ENCODE assay signal across 1 cellular context in the genomic region with DNA sequence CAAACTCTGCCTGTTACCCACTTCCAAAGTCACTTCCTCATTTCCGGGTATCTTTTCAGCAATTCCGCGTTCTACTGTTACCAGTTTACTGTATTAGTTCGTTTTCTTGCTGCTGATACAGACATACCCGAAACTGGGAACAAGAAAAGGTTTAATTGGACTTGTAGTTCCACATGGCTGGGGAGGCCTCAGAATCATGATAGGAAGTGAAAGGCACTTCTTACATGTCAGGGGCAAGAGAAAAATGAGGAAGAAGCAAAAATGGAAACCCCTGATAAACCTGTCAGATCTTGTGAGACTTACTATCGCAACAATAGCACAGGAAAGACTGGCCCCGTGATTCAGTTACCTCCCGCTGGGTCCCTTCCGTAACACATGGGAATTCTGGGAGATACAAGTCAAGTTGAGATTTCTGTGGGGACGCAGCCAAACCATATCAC.
TF ChIP-seq lines count a peak whose summit lies in the region.

No MANE protein-coding gene starts in this region.

TF ChIP-seq in GM12878, 131 proteins besides CTCF, POLR2A, EP300 and RAD21 (continued from another document):
- TF ChIP-seq, protein P1, sequence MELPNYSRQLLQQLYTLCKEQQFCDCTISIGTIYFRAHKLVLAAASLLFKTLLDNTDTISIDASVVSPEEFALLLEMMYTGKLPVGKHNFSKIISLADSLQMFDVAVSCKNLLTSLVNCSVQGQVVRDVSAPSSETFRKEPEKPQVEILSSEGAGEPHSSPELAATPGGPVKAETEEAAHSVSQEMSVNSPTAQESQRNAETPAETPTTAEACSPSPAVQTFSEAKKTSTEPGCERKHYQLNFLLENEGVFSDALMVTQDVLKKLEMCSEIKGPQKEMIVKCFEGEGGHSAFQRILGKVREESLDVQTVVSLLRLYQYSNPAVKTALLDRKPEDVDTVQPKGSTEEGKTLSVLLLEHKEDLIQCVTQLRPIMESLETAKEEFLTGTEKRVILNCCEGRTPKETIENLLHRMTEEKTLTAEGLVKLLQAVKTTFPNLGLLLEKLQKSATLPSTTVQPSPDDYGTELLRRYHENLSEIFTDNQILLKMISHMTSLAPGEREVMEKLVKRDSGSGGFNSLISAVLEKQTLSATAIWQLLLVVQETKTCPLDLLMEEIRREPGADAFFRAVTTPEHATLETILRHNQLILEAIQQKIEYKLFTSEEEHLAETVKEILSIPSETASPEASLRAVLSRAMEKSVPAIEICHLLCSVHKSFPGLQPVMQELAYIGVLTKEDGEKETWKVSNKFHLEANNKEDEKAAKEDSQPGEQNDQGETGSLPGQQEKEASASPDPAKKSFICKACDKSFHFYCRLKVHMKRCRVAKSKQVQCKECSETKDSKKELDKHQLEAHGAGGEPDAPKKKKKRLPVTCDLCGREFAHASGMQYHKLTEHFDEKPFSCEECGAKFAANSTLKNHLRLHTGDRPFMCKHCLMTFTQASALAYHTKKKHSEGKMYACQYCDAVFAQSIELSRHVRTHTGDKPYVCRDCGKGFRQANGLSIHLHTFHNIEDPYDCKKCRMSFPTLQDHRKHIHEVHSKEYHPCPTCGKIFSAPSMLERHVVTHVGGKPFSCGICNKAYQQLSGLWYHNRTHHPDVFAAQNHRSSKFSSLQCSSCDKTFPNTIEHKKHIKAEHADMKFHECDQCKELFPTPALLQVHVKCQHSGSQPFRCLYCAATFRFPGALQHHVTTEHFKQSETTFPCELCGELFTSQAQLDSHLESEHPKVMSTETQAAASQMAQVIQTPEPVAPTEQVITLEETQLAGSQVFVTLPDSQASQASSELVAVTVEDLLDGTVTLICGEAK (IDR thresholded peaks at IDR 0.05; ENCODE audit: borderline replicate concordance), result no peak
- TF ChIP-seq SPI1 (IDR thresholded peaks at IDR 0.05; ENCODE audit: borderline replicate concordance, insufficient read depth, low read depth, low read length), result peak; percentile 73
